In the genomic region with DNA sequence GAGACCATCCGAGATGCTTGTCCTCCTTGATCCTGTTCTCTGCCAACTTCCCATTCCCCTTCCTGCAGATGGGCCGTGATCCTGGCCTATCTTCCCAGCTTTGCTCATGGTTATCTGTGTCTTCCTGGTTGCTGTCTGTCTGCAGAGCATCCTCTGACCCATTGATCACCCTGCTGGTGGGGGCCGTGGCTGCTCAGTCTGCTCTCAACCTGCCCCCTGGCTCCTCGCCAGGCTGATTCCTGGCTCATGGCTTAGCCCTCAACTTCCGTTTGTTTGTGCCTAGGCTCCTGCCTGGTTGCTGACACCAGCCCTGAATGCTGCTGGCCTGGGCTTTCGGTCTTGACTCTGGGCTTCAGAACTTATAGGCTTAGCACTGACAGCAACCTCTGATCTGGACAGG, we compare ENCODE assay signal across 1 cellular context.
TF ChIP-seq lines count a peak whose summit lies in the region.

No MANE protein-coding gene starts in this region.

TF ChIP-seq in IMR-90, 13 proteins besides CTCF, POLR2A, EP300 and RAD21:
- TF ChIP-seq, protein P1, sequence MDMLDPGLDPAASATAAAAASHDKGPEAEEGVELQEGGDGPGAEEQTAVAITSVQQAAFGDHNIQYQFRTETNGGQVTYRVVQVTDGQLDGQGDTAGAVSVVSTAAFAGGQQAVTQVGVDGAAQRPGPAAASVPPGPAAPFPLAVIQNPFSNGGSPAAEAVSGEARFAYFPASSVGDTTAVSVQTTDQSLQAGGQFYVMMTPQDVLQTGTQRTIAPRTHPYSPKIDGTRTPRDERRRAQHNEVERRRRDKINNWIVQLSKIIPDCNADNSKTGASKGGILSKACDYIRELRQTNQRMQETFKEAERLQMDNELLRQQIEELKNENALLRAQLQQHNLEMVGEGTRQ (IDR thresholded peaks at IDR 0.05; ENCODE audit: low read depth, low read length): no peak
- TF ChIP-seq RFX5 (IDR thresholded peaks at IDR 0.05; ENCODE audit: low read depth, low read length) (no peak), FOS (IDR thresholded peaks at IDR 0.05; ENCODE audit: low read depth, low read length) (no peak), SMC3 (IDR thresholded peaks at IDR 0.05; ENCODE audit: low read depth, low read length) (no peak), CEBPB (IDR thresholded peaks at IDR 0.05; ENCODE audit: low read depth, low read length) (no peak), MAZ (IDR thresholded peaks at IDR 0.05; ENCODE audit: borderline replicate concordance, low read depth, low read length) (no peak), RCOR1 (IDR thresholded peaks at IDR 0.05; ENCODE audit: insufficient replicate concordance, low read length) (no peak)
